ENCODE assay signal across 16 cellular contexts in genomic region chr5:78543916-78544315, GRCh38.
"Had no signal": no experiment of that assay in that cellular context is flagged by ENCODE, and none has a peak within 500 bp of the region (broad histone marks: within the 10 kb centered on the region; RNA-seq: fewer than 3 reads in every experiment).

No MANE protein-coding gene starts in this region.

- H3K9me3 ChIP-seq: adrenal gland, neutrophil, SK-N-SH had no signal

- ATAC-seq: foreskin keratinocyte; naive thymus-derived CD4-positive, alpha-beta T cell had no signal

- H3K27me3 ChIP-seq: adrenal gland, foreskin keratinocyte, neutrophil had no signal

- H3K27ac ChIP-seq: adrenal gland, foreskin keratinocyte, neutrophil had no signal

- H3K4me2 ChIP-seq: SK-N-SH had no signal

- H3K4me3 ChIP-seq: adrenal gland, lung, smooth muscle cell had no signal

- DNase-seq: activated CD4-positive, alpha-beta T cell treated with anti-CD3 and anti-CD28 coated beads for 1 hour; activated effector memory CD4-positive, alpha-beta T cell treated with Interleukin-2 at 50 U/mL for 16 hours; activated T-cell treated with anti-CD3 and anti-CD28 coated beads, Interleukin-2, amount 50 U/mL, for 24 hours; central memory CD4-positive, alpha-beta T cell; cortex of kidney; effector CD8-positive, alpha-beta T cell; foreskin keratinocyte; glutamatergic neuron; naive thymus-derived CD4-positive, alpha-beta T cell; SK-N-SH; stimulated activated CD4-positive, alpha-beta T cell treated with anti-CD3 and anti-CD28 coated beads, Interleukin-4, amount 100 ng/mL, for 4 hours; stimulated activated CD8-positive, alpha-beta memory T cell treated with anti-CD3 and anti-CD28 coated beads, Interleukin-4, amount 100 ng/mL, for 48 hours had no signal

- H3K9ac ChIP-seq: SK-N-SH had no signal

- H3K4me1 ChIP-seq: foreskin keratinocyte had no signal

- H3K36me3 ChIP-seq: adrenal gland, neutrophil had no signal
